ENCODE assay signal across 8 cellular contexts in genomic region chr6:37433657-37434271, GRCh38. TPM values are rescaled to one million over a fixed set of nuclear protein-coding genes. Genes with fewer than 3 reads are reported as not detected.
DNase-seq lines count a peak whose midpoint lies in the region; ATAC-seq lines count a peak whose summit lies in the region.

No MANE protein-coding gene starts in this region.

- H3K4me3 ChIP-seq in BLaER1 treated with 17β-estradiol and CSF1 and Interleukin-3, amounts not matched to agents 10 nM and 100 nM, result peak overlapping the region; percentile 75 to 94 (median 84)
- peak overlapping the region; percentile 71 for H3K4me3 ChIP-seq in mesendoderm (ENCODE audit: low read length)

- H3K9me3 Mint-ChIP-seq in central memory CD8-positive, alpha-beta T cell, result no peaks in the 10 kb centered on the region

- H2BK15ac ChIP-seq in mesendoderm (replicated peaks; ENCODE audit: low read depth), result no peak overlapping the region

- H3K4me1 Mint-ChIP-seq in central memory CD8-positive, alpha-beta T cell, result peaks cover 44% of the 10 kb centered on the region

- peak; percentile 9 for ATAC-seq in GM19324 (IDR thresholded peaks at IDR 0.05; ENCODE audit: low FRiP score, unreplicated experiment)
- peak; percentile 36 for ATAC-seq in HG03442 (IDR thresholded peaks at IDR 0.05; ENCODE audit: unreplicated experiment)
- ATAC-seq in central memory CD8-positive, alpha-beta T cell (replicated peaks; ENCODE audit: extremely low read depth, poor library complexity, severe bottlenecking), result peak; percentile 33

- H3K23ac ChIP-seq in mesendoderm (ENCODE audit: low read length), result no peak overlapping the region

- 0 out of 22 replicates have a peak, but pooled peaks cover 0 to 12% (median 0%) of the 10 kb centered on the region in 11 experiments for H4K20me1 ChIP-seq in BLaER1 treated with 17β-estradiol and CSF1 and Interleukin-3, amounts not matched to agents 10 nM and 100 nM

- H4K8ac ChIP-seq in mesendoderm (ENCODE audit: low read depth, low read length), result no peak overlapping the region

- peaks cover 0 to 5% (median 0%) of the 10 kb centered on the region in 11 experiments; a peak in 2 of 22 replicates for H3K9me3 ChIP-seq in BLaER1 treated with 17β-estradiol and CSF1 and Interleukin-3, amounts not matched to agents 10 nM and 100 nM (replicated peaks in 1 of 11)

- peak overlapping the region; percentile 86 to 94 (median 91) for H3K9ac ChIP-seq in BLaER1 treated with 17β-estradiol and CSF1 and Interleukin-3, amounts not matched to agents 10 nM and 100 nM
- peak overlapping the region; percentile 71 for H3K9ac ChIP-seq in mesendoderm (ENCODE audit: low read length)

- no peak overlapping the region for H2BK120ac ChIP-seq in mesendoderm (ENCODE audit: low read depth, low read length)

- H3K27me3 ChIP-seq in BLaER1 treated with 17β-estradiol and CSF1 and Interleukin-3, amounts not matched to agents 10 nM and 100 nM, result no peaks in the 10 kb centered on the region
- no peaks in the 10 kb centered on the region for H3K27me3 ChIP-seq in mesendoderm (ENCODE audit: insufficient read depth, low read length, poor library complexity)

- DNase-seq in T-helper 9 cell (peak; percentile 17), mesendoderm (peak; percentile 22), DMS153 treated with DMSO at 0.1 percent for 48 hours (lab: John Stamatoyannopoulos, UW; ENCODE audit: unreplicated experiment) (no peak)
- DNase-seq in central memory CD8-positive, alpha-beta T cell (ENCODE audit: low spot score in 2 of 2), result peak; percentile 26 to 28
- DNase-seq in stimulated activated CD8-positive, alpha-beta memory T cell treated with anti-CD3 and anti-CD28 coated beads, Interleukin-4, amount 100 ng/mL, for 1 hour (ENCODE audit: low read depth in 2 of 2, low spot score in 1 of 2), result peak; percentile 9 to 11

- H4K5ac ChIP-seq in mesendoderm (ENCODE audit: low read length), result no peak overlapping the region

- peaks cover 8% of the 10 kb centered on the region for H3K79me2 ChIP-seq in mesendoderm (ENCODE audit: control insufficient read depth, insufficient read depth, low read length)

- no peak overlapping the region for H3K4ac ChIP-seq in mesendoderm (ENCODE audit: low read depth, low read length)

- H3K27ac Mint-ChIP-seq in central memory CD8-positive, alpha-beta T cell (ENCODE audit: low read depth), result peak overlapping the region; percentile 90

- H3K4me2 ChIP-seq in BLaER1 treated with 17β-estradiol and CSF1 and Interleukin-3, amounts not matched to agents 10 nM and 100 nM, result peak overlapping the region; percentile 80 to 96 (median 87)
- peak overlapping the region; percentile 97 for H3K4me2 ChIP-seq in mesendoderm (ENCODE audit: low read length)

- H3K18ac ChIP-seq in mesendoderm (ENCODE audit: low read length), result no peak overlapping the region

- peak overlapping the region; percentile 91 for H3K56ac ChIP-seq in mesendoderm (ENCODE audit: low read length)

- H3K4me3 Mint-ChIP-seq in central memory CD8-positive, alpha-beta T cell, result peak overlapping the region; percentile 91

- no peaks in the 10 kb centered on the region for H3K27me3 Mint-ChIP-seq in central memory CD8-positive, alpha-beta T cell

- peaks cover 18 to 28% (median 23%) of the 10 kb centered on the region in 10 experiments for H3K4me1 ChIP-seq in BLaER1 treated with 17β-estradiol and CSF1 and Interleukin-3, amounts not matched to agents 10 nM and 100 nM
- H3K4me1 ChIP-seq in mesendoderm (ENCODE audit: control insufficient read depth, low read depth, low read length), result peaks cover 2% of the 10 kb centered on the region

- peaks cover 41% of the 10 kb centered on the region for H3K36me3 Mint-ChIP-seq in central memory CD8-positive, alpha-beta T cell (ENCODE audit: insufficient read depth)

- no CpG with 5 or more reads among the region's 13 CpGs for WGBS in mesendoderm (ENCODE audit: extremely low coverage, insufficient coverage, low lambda C conversion rate)

- H3K36me3 ChIP-seq in BLaER1 treated with 17β-estradiol and CSF1 and Interleukin-3, amounts not matched to agents 10 nM and 100 nM, result peaks cover 30 to 37% (median 35%) of the 10 kb centered on the region in 11 experiments
- no peaks in the 10 kb centered on the region for H3K36me3 ChIP-seq in mesendoderm (ENCODE audit: control insufficient read depth, insufficient read depth, low read length)

- peak overlapping the region; percentile 86 to 94 (median 91) for H3K27ac ChIP-seq in BLaER1 treated with 17β-estradiol and CSF1 and Interleukin-3, amounts not matched to agents 10 nM and 100 nM
- no peak overlapping the region for H3K27ac ChIP-seq in mesendoderm (ENCODE audit: low read depth, low read length)

- no peak overlapping the region for H2BK5ac ChIP-seq in mesendoderm (ENCODE audit: low read length)

- H2AK5ac ChIP-seq in mesendoderm (ENCODE audit: low read length), result peak overlapping the region; percentile 17

- peaks cover 10% of the 10 kb centered on the region for H3K79me1 ChIP-seq in mesendoderm (ENCODE audit: low read length)

RNA-seq across cellular contexts. Expression of gene CMTR1, which starts 0.7 kb away (rescaled TPM):
- polyA plus RNA-seq in mesendoderm (2013, experiment 1 of 2), result 15.6 TPM
- polyA plus RNA-seq in mesendoderm (2013, experiment 2 of 2), result 15.0 TPM
